ENCODE assay signal across 17 cellular contexts in genomic region chr4:151182455-151182854, GRCh38.
DNase-seq lines count a peak whose midpoint lies in the region; ATAC-seq and TF ChIP-seq lines count a peak whose summit lies in the region.
"Had no signal": no experiment of that assay in that cellular context is flagged by ENCODE, and none has a peak within 500 bp of the region (broad histone marks: within the 10 kb centered on the region; RNA-seq: fewer than 3 reads in every experiment).

No MANE protein-coding gene starts in this region.

- no peaks in the 10 kb centered on the region for H4K20me1 ChIP-seq in neural progenitor cell (ENCODE audit: low read depth)
- H4K20me1 ChIP-seq: BLaER1 had no signal

- H3K9me3 ChIP-seq in cardiac muscle cell (ENCODE audit: low read depth) (no peaks in the 10 kb centered on the region), neural progenitor cell (ENCODE audit: low read depth) (no peaks in the 10 kb centered on the region)
- H3K9me3 ChIP-seq: BLaER1 had no signal

- H3F3A ChIP-seq in neural progenitor cell (ENCODE audit: low read depth): no peaks in the 10 kb centered on the region

- H3K4me3 Mint-ChIP-seq in neural progenitor cell: no peak overlapping the region
- H3K4me3 Mint-ChIP-seq: CD14-positive monocyte; CD4-positive, alpha-beta memory T cell had no signal

- H3K27me3 ChIP-seq in cardiac muscle cell: no peaks in the 10 kb centered on the region
- H3K27me3 ChIP-seq in neural progenitor cell: no peaks in the 10 kb centered on the region
- H3K27me3 ChIP-seq: BLaER1 had no signal

- no peaks in the 10 kb centered on the region for H3K27me3 Mint-ChIP-seq in neural progenitor cell (ENCODE audit: insufficient read depth, low read depth)

- TF ChIP-seq CTCF in cardiac muscle cell (IDR thresholded peaks at IDR 0.05; ENCODE audit: low read depth, low read length) (no peak), neural progenitor cell (IDR thresholded peaks at IDR 0.05) (no peak)

- H3K4me1 Mint-ChIP-seq in neural progenitor cell: peaks cover 17% of the 10 kb centered on the region
- H3K4me1 Mint-ChIP-seq: CD14-positive monocyte; CD4-positive, alpha-beta memory T cell had no signal

- H2AFZ ChIP-seq in neural progenitor cell (replicated peaks): no peak overlapping the region

- peak overlapping the region; percentile 70 for H3K27ac Mint-ChIP-seq in neural progenitor cell
- H3K27ac Mint-ChIP-seq: CD14-positive monocyte; CD4-positive, alpha-beta memory T cell had no signal

- no peaks in the 10 kb centered on the region for H3K9me3 Mint-ChIP-seq in neural progenitor cell

- peaks cover 13% of the 10 kb centered on the region for H3K4me1 ChIP-seq in cardiac muscle cell (ENCODE audit: low read depth)
- H3K4me1 ChIP-seq in neural progenitor cell: peaks cover 5% of the 10 kb centered on the region
- H3K4me1 ChIP-seq: BLaER1 had no signal

- H3K36me3 Mint-ChIP-seq in neural progenitor cell: peaks cover 9% of the 10 kb centered on the region
- H3K36me3 Mint-ChIP-seq: CD14-positive monocyte; CD4-positive, alpha-beta memory T cell had no signal

- no peak overlapping the region for H3K9ac ChIP-seq in neural progenitor cell
- H3K9ac ChIP-seq: BLaER1 had no signal

- H3K27ac ChIP-seq in cardiac muscle cell: peak overlapping the region; percentile 56
- no peak overlapping the region for H3K27ac ChIP-seq in neural progenitor cell
- H3K27ac ChIP-seq: BLaER1 had no signal

- no peak overlapping the region for H3K4me2 ChIP-seq in neural progenitor cell
- H3K4me2 ChIP-seq: BLaER1 had no signal

- H3K79me2 ChIP-seq in neural progenitor cell (ENCODE audit: low read depth): no peaks in the 10 kb centered on the region

- H3K36me3 ChIP-seq in cardiac muscle cell (no peaks in the 10 kb centered on the region), neural progenitor cell (peaks cover 4% of the 10 kb centered on the region)
- H3K36me3 ChIP-seq: BLaER1 had no signal

- no peak for DNase-seq in cardiac muscle cell (ENCODE audit: low read depth in 1 of 2, low spot score in 1 of 2)
- DNase-seq in cardiac septum (ENCODE audit: low spot score): no peak
- DNase-seq in amniotic epithelial cell (ENCODE audit: low read depth): peak; percentile 26
- no peak for DNase-seq in neural progenitor cell (ENCODE audit: low spot score)
- DNase-seq in D341Med (ENCODE audit: low spot score): no peak
- no peak for DNase-seq in NCI-H524 treated with DMSO at 0.1 percent for 48 hours (lab: John Stamatoyannopoulos, UW)
- DNase-seq: 8988T; CD4-positive, alpha-beta memory T cell; DMS53; DND-41; EL; GOT3; H7 had no signal

- ATAC-seq in GM19328 (IDR thresholded peaks at IDR 0.05; ENCODE audit: unreplicated experiment): no peak
- ATAC-seq: GM12878 had no signal

- H3K4me3 ChIP-seq in cardiac muscle cell: no peak overlapping the region
- no peak overlapping the region for H3K4me3 ChIP-seq in neural progenitor cell
- H3K4me3 ChIP-seq: BLaER1, GM12878 had no signal

- intact Hi-C loops in cardiac septum (cut with DNase I): no loop called here
